Comparison of ENCODE assay signal across 18 cellular contexts in genomic region chr2:44642123-44642857, GRCh38.
"Had no signal": no experiment of that assay in that cellular context is flagged by ENCODE, and none has a peak within 500 bp of the region (broad histone marks: within the 10 kb centered on the region; RNA-seq: fewer than 3 reads in every experiment).

No MANE protein-coding gene starts in this region.

- DNase-seq: activated CD4-positive, alpha-beta T cell treated with anti-CD3 and anti-CD28 coated beads, Interleukin-2, amount 50 U/mL, for 1 hour; activated naive CD4-positive, alpha-beta T cell; anterior cingulate cortex; brain microvascular endothelial cell; cerebellar nuclear complex; effector memory CD4-positive, alpha-beta T cell; foreskin fibroblast; glutamatergic neuron; nephron progenitor cell; occipital lobe; right lobe of liver; stimulated activated naive CD8-positive, alpha-beta T cell treated with anti-CD3 and anti-CD28 coated beads, Interleukin-15, amount 100 ng/mL, for 72 hours; testis; upper lobe of left lung had no signal

- H3K4me3 ChIP-seq: lung, right lobe of liver, testis, upper lobe of left lung had no signal

- H3K9me3 ChIP-seq: right lobe of liver, testis, upper lobe of left lung had no signal

- H3K27ac Mint-ChIP-seq: dendritic cell treated with granulocyte-macrophage colony-stimulating factor and Interleukin-4, amounts not matched to agents 40 ng/mL and 50 ng/mL, for 4 days; mesothelial cell of epicardium; nephron progenitor cell; stimulated activated naive CD8-positive, alpha-beta T cell treated with anti-CD3 and anti-CD28 coated beads, Interleukin-15, amount 100 ng/mL, for 72 hours had no signal

- H3K27ac ChIP-seq: brain microvascular endothelial cell, right lobe of liver, testis, upper lobe of left lung had no signal

- H3K36me3 Mint-ChIP-seq: mesothelial cell of epicardium had no signal

- H3K36me3 ChIP-seq: brain microvascular endothelial cell, right lobe of liver, upper lobe of left lung had no signal

- ATAC-seq: activated CD4-positive, CD25-positive, alpha-beta regulatory T cell treated with anti-CD3 and anti-CD28 coated beads, Interleukin-2, amount 50 U/mL, for 24 hours; right lobe of liver; stimulated activated naive CD8-positive, alpha-beta T cell treated with anti-CD3 and anti-CD28 coated beads, Interleukin-15, amount 100 ng/mL, for 72 hours had no signal

- H3K4me1 Mint-ChIP-seq: stimulated activated naive CD8-positive, alpha-beta T cell treated with anti-CD3 and anti-CD28 coated beads, Interleukin-15, amount 100 ng/mL, for 72 hours had no signal

- H3K4me3 Mint-ChIP-seq: dendritic cell treated with granulocyte-macrophage colony-stimulating factor and Interleukin-4, amounts not matched to agents 40 ng/mL and 50 ng/mL, for 4 days; mesothelial cell of epicardium; nephron progenitor cell; stimulated activated naive CD8-positive, alpha-beta T cell treated with anti-CD3 and anti-CD28 coated beads, Interleukin-15, amount 100 ng/mL, for 72 hours had no signal

- H3K27me3 Mint-ChIP-seq: dendritic cell treated with granulocyte-macrophage colony-stimulating factor and Interleukin-4, amounts not matched to agents 40 ng/mL and 50 ng/mL, for 4 days; stimulated activated naive CD8-positive, alpha-beta T cell treated with anti-CD3 and anti-CD28 coated beads, Interleukin-15, amount 100 ng/mL, for 72 hours had no signal

- H3K9me3 Mint-ChIP-seq: dendritic cell treated with granulocyte-macrophage colony-stimulating factor and Interleukin-4, amounts not matched to agents 40 ng/mL and 50 ng/mL, for 4 days; mesothelial cell of epicardium; nephron progenitor cell; stimulated activated naive CD8-positive, alpha-beta T cell treated with anti-CD3 and anti-CD28 coated beads, Interleukin-15, amount 100 ng/mL, for 72 hours had no signal

- H3K27me3 ChIP-seq: brain microvascular endothelial cell, right lobe of liver, testis, upper lobe of left lung had no signal

- H3K4me1 ChIP-seq: upper lobe of left lung had no signal
